Comparison of ENCODE assay signal across 1 cellular context in genomic region chr11:363948-364761, GRCh38.
TF ChIP-seq lines count a peak whose summit lies in the region.

No MANE protein-coding gene starts in this region.

TF ChIP-seq in GM23338, 12 proteins besides CTCF, POLR2A, EP300 and RAD21 (continued from another document):
- TF ChIP-seq REST (IDR thresholded peaks at IDR 0.05; ENCODE audit: unreplicated experiment) (no peak), ETS1 (IDR thresholded peaks at IDR 0.05) (no peak)
